Comparison of ENCODE assay signal across 1 cellular context in the genomic region with DNA sequence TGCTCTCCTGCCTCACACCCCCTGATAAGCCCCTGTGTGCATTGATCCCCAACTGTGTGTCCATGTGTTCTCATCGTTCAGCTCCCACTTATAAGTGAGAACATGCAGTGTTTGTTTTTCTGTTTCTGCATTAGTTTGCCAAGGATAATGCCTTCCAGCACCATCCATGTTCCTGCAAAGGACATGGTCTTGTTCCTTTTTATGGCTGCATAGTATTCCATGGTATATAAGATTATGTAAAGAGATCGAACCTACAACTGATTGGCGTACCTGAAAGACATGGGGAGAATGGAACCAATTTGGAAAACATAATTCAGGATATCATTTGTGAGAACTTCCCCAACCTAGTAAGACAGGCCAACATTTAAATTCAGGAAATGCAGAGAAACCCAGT.
TF ChIP-seq lines count a peak whose summit lies in the region.

No MANE protein-coding gene starts in this region.

TF ChIP-seq in SK-N-SH treated with all-trans-retinoic acid at 6 μM for 48 hours, 23 proteins besides CTCF, POLR2A, EP300 and RAD21 (continued from another document):
- no peak for TF ChIP-seq ZNF70 (CRISPR knock-in tag; IDR thresholded peaks at IDR 0.05)
- TF ChIP-seq ARNTL (CRISPR knock-in tag; IDR thresholded peaks at IDR 0.05; ENCODE audit: borderline replicate concordance, low read depth): no peak
- TF ChIP-seq ISL1 (CRISPR knock-in tag; IDR thresholded peaks at IDR 0.05): no peak
- TF ChIP-seq, protein P1, sequence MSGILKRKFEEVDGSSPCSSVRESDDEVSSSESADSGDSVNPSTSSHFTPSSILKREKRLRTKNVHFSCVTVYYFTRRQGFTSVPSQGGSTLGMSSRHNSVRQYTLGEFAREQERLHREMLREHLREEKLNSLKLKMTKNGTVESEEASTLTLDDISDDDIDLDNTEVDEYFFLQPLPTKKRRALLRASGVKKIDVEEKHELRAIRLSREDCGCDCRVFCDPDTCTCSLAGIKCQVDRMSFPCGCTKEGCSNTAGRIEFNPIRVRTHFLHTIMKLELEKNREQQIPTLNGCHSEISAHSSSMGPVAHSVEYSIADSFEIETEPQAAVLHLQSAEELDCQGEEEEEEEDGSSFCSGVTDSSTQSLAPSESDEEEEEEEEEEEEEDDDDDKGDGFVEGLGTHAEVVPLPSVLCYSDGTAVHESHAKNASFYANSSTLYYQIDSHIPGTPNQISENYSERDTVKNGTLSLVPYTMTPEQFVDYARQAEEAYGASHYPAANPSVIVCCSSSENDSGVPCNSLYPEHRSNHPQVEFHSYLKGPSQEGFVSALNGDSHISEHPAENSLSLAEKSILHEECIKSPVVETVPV (CRISPR knock-in tag; IDR thresholded peaks at IDR 0.05): no peak
- TF ChIP-seq, protein P2, sequence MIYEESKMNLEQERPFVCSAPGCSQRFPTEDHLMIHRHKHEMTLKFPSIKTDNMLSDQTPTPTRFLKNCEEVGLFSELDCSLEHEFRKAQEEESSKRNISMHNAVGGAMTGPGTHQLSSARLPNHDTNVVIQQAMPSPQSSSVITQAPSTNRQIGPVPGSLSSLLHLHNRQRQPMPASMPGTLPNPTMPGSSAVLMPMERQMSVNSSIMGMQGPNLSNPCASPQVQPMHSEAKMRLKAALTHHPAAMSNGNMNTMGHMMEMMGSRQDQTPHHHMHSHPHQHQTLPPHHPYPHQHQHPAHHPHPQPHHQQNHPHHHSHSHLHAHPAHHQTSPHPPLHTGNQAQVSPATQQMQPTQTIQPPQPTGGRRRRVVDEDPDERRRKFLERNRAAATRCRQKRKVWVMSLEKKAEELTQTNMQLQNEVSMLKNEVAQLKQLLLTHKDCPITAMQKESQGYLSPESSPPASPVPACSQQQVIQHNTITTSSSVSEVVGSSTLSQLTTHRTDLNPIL (CRISPR knock-in tag; IDR thresholded peaks at IDR 0.05; ENCODE audit: low read depth): no peak
- TF ChIP-seq BACH2 (CRISPR knock-in tag; IDR thresholded peaks at IDR 0.05; ENCODE audit: borderline replicate concordance): no peak
